ENCODE assay signal across 21 cellular contexts in genomic region chr10:35427543-35427942, GRCh38.
"Had no signal": no experiment of that assay in that cellular context is flagged by ENCODE, and none has a peak within 500 bp of the region (broad histone marks: within the 10 kb centered on the region; RNA-seq: fewer than 3 reads in every experiment).

No MANE protein-coding gene starts in this region.

- H3K27ac ChIP-seq: ascending aorta, cardiac muscle cell, heart left ventricle, lower lobe of right lung, ovary, right lobe of liver, tibial artery had no signal

- ATAC-seq: esophagus mucosa, heart left ventricle, left lung, lower lobe of right lung, mucosa of descending colon, right lobe of liver had no signal

- H3K9me3 ChIP-seq: ascending aorta, heart left ventricle, left lung, lower lobe of right lung, mucosa of descending colon, ovary, right lobe of liver, tibial artery had no signal

- H3K36me3 ChIP-seq: ascending aorta, cardiac muscle cell, heart left ventricle, left lung, lower lobe of right lung, ovary, right lobe of liver, tibial artery had no signal

- H3K27me3 ChIP-seq: ascending aorta, cardiac muscle cell, heart left ventricle, left lung, ovary, right lobe of liver, tibial artery had no signal

- DNase-seq: activated CD4-positive, alpha-beta T cell treated with anti-CD3 and anti-CD28 coated beads, Interleukin-2, amount 50 U/mL, for 1 hour; activated effector memory CD4-positive, alpha-beta T cell treated with Interleukin-2 at 50 U/mL for 16 hours; activated naive CD4-positive, alpha-beta T cell treated with Interleukin-2 at 50 U/mL for 16 hours; activated T-cell treated with anti-CD3 and anti-CD28 coated beads for 4 hours; activated T-cell treated with anti-CD3 and anti-CD28 coated beads, Interleukin-2, amount 50 U/mL, for 72 hours; cortex of kidney; foreskin fibroblast; heart left ventricle; hypothalamus; left lung; lower lobe of right lung; mucosa of descending colon; ovary; right lobe of liver; stimulated activated CD4-positive, alpha-beta T cell treated with anti-CD3 and anti-CD28 coated beads, Interleukin-12 subunit alpha, Interleukin-12 subunit beta, amount 100 ng/mL, for 4 hours; stimulated activated CD4-positive, alpha-beta T cell treated with anti-CD3 and anti-CD28 coated beads, Interleukin-4, amount 100 ng/mL, for 1 hour; T-helper 2 cell; tibial artery had no signal

- H3K4me3 ChIP-seq: ascending aorta, cardiac muscle cell, heart left ventricle, left lung, lower lobe of right lung, mucosa of descending colon, ovary, right lobe of liver, tibial artery had no signal
